ENCODE assay signal across 21 cellular contexts in the genomic region with DNA sequence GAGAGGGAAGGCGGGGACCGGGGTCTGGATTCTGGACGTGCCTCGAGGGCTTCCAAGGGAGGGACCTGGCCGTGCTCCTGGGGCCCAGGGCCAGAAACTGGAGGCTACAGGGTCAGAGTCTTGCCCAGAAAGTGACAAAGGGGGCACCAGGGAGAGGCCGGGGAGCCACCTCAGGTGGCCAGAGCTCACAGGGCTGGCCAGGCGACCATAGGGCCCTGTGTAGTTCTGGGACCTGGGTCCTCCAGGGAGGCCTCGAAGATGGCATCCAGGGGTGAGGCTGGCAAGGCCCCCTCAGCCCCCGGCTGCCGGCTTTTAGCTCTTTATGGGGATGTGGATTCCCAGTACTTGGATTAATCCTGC. TPM values are rescaled to one million over a fixed set of nuclear protein-coding genes. Genes with fewer than 3 reads are reported as not detected.
DNase-seq lines count a peak whose midpoint lies in the region; ATAC-seq lines count a peak whose summit lies in the region.
"Had no signal": no experiment of that assay in that cellular context is flagged by ENCODE, and none has a peak within 500 bp of the region (broad histone marks: within the 10 kb centered on the region; RNA-seq: fewer than 3 reads in every experiment).

No MANE protein-coding gene starts in this region.

- ATAC-seq in HG03196 (IDR thresholded peaks at IDR 0.05; ENCODE audit: unreplicated experiment) (no peak), GM18907 (IDR thresholded peaks at IDR 0.05; ENCODE audit: unreplicated experiment) (no peak)
- ATAC-seq: GM12878, GM23338, HCT116 had no signal

- H3K27ac ChIP-seq in BLaER1 = no peak overlapping the region
- H3K27ac ChIP-seq: BLaER1 treated with 17β-estradiol and CSF1 and Interleukin-3, amounts not matched to agents 10 nM and 100 nM had no signal

- H3K9me3 ChIP-seq in BLaER1 (peaks cover 13% of the 10 kb centered on the region; the same call in 1 of the 2 replicates), NT2/D1 (ENCODE audit: insufficient read depth, low read length) (no peaks in the 10 kb centered on the region)

- H3K4me3 ChIP-seq in BLaER1 (no peak overlapping the region), NT2/D1 (ENCODE audit: insufficient read length, low read depth) (no peak overlapping the region)
- H3K4me3 ChIP-seq: BLaER1 treated with 17β-estradiol and CSF1 and Interleukin-3, amounts not matched to agents 10 nM and 100 nM; GM12878; GM23338 had no signal

- H3K27me3 ChIP-seq in BLaER1 (no peaks in the 10 kb centered on the region), NT2/D1 (ENCODE audit: insufficient read depth, insufficient read length) (no peaks in the 10 kb centered on the region)
- H3K27me3 ChIP-seq: BLaER1 treated with 17β-estradiol and CSF1 and Interleukin-3, amounts not matched to agents 10 nM and 100 nM had no signal

- peaks cover 43% of the 10 kb centered on the region for H4K20me1 ChIP-seq in BLaER1

- DNase-seq in activated naive CD4-positive, alpha-beta T cell treated with anti-CD3 and anti-CD28 coated beads, Interleukin-2, amount 50 U/mL, for 16 hours = peak; percentile 7
- DNase-seq in activated naive CD4-positive, alpha-beta T cell treated with anti-CD3 and anti-CD28 coated beads for 36 hours = no peak
- DNase-seq in NT2/D1 (ENCODE audit: low read depth, low spot score) (no peak), posterior vena cava (ENCODE audit: low spot score) (peak; percentile 68)
- DNase-seq: 8988T; CD4-positive, CD25-positive, alpha-beta regulatory T cell; COR-L47; DMS 273 treated with DMSO at 0.1 percent for 48 hours; DMS53; DND-41; EL; HFFc6 had no signal

- H3K4me1 ChIP-seq in BLaER1 = peaks cover 64% of the 10 kb centered on the region
- H3K4me1 ChIP-seq in NT2/D1 (ENCODE audit: insufficient read depth, insufficient read length) = peaks cover 48% of the 10 kb centered on the region

- intact Hi-C loops in activated naive CD4-positive, alpha-beta T cell treated with anti-CD3 and anti-CD28 coated beads for 36 hours (cut with micrococcal nuclease) = no loop called here
- intact Hi-C loops in posterior vena cava (cut with DNase I) = no loop called here

- H3K36me3 ChIP-seq in BLaER1 (peaks cover 87% of the 10 kb centered on the region), NT2/D1 (ENCODE audit: insufficient read depth, insufficient read length, low read length) (no peaks in the 10 kb centered on the region)

- CTCF ChIA-PET in activated naive CD4-positive, alpha-beta T cell treated with anti-CD3 and anti-CD28 coated beads for 36 hours (lab: Charles Lee) = no interaction called here

- no peak overlapping the region for H3K27ac Mint-ChIP-seq in activated naive CD4-positive, alpha-beta T cell treated with anti-CD3 and anti-CD28 coated beads for 36 hours
- H3K27ac Mint-ChIP-seq: CD4-positive, CD25-positive, alpha-beta regulatory T cell; CD8-positive, alpha-beta memory T cell; GM23338; HFFc6 had no signal

- H3K36me3 Mint-ChIP-seq in activated naive CD4-positive, alpha-beta T cell treated with anti-CD3 and anti-CD28 coated beads for 36 hours (ENCODE audit: low read depth) = no peaks in the 10 kb centered on the region
- H3K36me3 Mint-ChIP-seq: CD4-positive, CD25-positive, alpha-beta regulatory T cell; CD8-positive, alpha-beta memory T cell had no signal

- H3K4me1 Mint-ChIP-seq in activated naive CD4-positive, alpha-beta T cell treated with anti-CD3 and anti-CD28 coated beads for 36 hours (ENCODE audit: low read depth) = no peaks in the 10 kb centered on the region
- H3K4me1 Mint-ChIP-seq: CD4-positive, CD25-positive, alpha-beta regulatory T cell; CD8-positive, alpha-beta memory T cell; GM23338 had no signal

- no peaks in the 10 kb centered on the region for H3K27me3 Mint-ChIP-seq in activated naive CD4-positive, alpha-beta T cell treated with anti-CD3 and anti-CD28 coated beads for 36 hours (ENCODE audit: low read depth)
- H3K27me3 Mint-ChIP-seq: CD4-positive, CD25-positive, alpha-beta regulatory T cell had no signal

- H3K9ac ChIP-seq in BLaER1 (no peak overlapping the region), NT2/D1 (ENCODE audit: insufficient read length, low read depth) (peak overlapping the region; percentile 36)
- H3K9ac ChIP-seq: BLaER1 treated with 17β-estradiol and CSF1 and Interleukin-3, amounts not matched to agents 10 nM and 100 nM had no signal

- H3K9me3 Mint-ChIP-seq in activated naive CD4-positive, alpha-beta T cell treated with anti-CD3 and anti-CD28 coated beads for 36 hours = no peaks in the 10 kb centered on the region
- H3K9me3 Mint-ChIP-seq: CD4-positive, CD25-positive, alpha-beta regulatory T cell; CD8-positive, alpha-beta memory T cell; GM23338; IgD-negative memory B cell had no signal

- no peak overlapping the region for H3K4me3 Mint-ChIP-seq in activated naive CD4-positive, alpha-beta T cell treated with anti-CD3 and anti-CD28 coated beads for 36 hours
- H3K4me3 Mint-ChIP-seq: CD4-positive, CD25-positive, alpha-beta regulatory T cell; CD8-positive, alpha-beta memory T cell; GM23338; HFFc6; IgD-negative memory B cell had no signal

- 0 out of 2 replicates have a peak overlapping the region, but pooled peaks have one; percentile 67 for H3K4me2 ChIP-seq in BLaER1
- H3K4me2 ChIP-seq: GM23338 had no signal

RNA-seq across cellular contexts. Expression of gene LRRC3, which starts 14.3 kb away (rescaled TPM):
- total RNA-seq in activated naive CD4-positive, alpha-beta T cell treated with anti-CD3 and anti-CD28 coated beads for 36 hours = 1 to 10 TPM; 2.5 to 2.8 TPM
- 1 to 10 TPM; 1.5 to 1.8 TPM for total RNA-seq in posterior vena cava
- total RNA-seq: HFFc6 had no signal

Comparison
In these comparisons a context has a peak if more than half of its experiments do, and no peak if none do; other contexts are left out.
1. DNase-seq: peak in activated naive CD4-positive, alpha-beta T cell treated with anti-CD3 and anti-CD28 coated beads, Interleukin-2, amount 50 U/mL, for 16 hours (single experiment) and posterior vena cava (single experiment); none in activated naive CD4-positive, alpha-beta T cell treated with anti-CD3 and anti-CD28 coated beads for 36 hours (single experiment) and NT2/D1 (single experiment).